Comparison of ENCODE assay signal across 8 cellular contexts in the genomic region with DNA sequence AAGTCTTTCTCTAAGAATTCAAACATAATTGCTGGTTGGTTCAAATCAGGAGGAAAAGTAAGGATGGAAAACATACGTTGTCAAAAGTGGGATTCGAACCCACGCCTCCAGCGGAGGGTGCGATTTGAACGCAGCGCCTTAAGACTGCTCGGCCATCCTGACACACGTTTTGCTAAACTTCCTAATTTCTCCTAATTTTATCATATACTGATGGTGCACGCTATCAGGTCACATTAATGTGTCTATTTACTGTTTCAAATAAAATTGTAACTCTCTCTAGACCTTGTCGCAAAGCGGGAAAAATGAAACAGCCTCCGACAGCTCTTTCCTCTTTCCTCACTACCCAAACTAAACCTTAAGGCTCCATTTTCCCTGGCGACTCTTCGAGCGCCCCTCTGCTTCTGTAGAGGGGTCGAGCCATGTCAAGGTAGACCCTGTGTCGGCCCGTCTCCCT. TPM values are rescaled to one million over a fixed set of nuclear protein-coding genes. Genes with fewer than 3 reads are reported as not detected.
DNase-seq lines count a peak whose midpoint lies in the region; ATAC-seq, FAIRE-seq and TF ChIP-seq lines count a peak whose summit lies in the region.
"Not testable (repeated sequence)": the region's sequence is repeated elsewhere in the genome, so short reads cannot be mapped to it uniquely, and the experiment has no call there.

No MANE protein-coding gene starts in this region.

- 0 out of 2 replicates have a peak overlapping the region, but pooled peaks have one; percentile 42 for H3K27ac ChIP-seq in GM23338 (ENCODE audit: low read depth)
- H3K27ac ChIP-seq in K562 (ENCODE audit: extremely low read depth, low read depth, low read length), result peak overlapping the region; percentile 75

- not testable (repeated sequence) for FAIRE-seq in K562 (lab: Jason Lieb, UNC)

- not testable (repeated sequence) for TF ChIP-seq POLR2A in K562 (conservative IDR thresholded peaks at IDR 0.05)

- H4K20me1 ChIP-seq in GM23338 (replicated peaks; ENCODE audit: insufficient read depth); K562 (replicated peaks; ENCODE audit: control insufficient read depth, insufficient read depth, low read length): not testable (repeated sequence)

- peak overlapping the region; percentile 84 for H3K27ac Mint-ChIP-seq in GM23338
- peak overlapping the region; percentile 98 for H3K27ac Mint-ChIP-seq in T-helper 17 cell
- peak overlapping the region; percentile 99 for H3K27ac Mint-ChIP-seq in stimulated activated effector memory CD8-positive, alpha-beta T cell treated with anti-CD3 and anti-CD28 coated beads, Interleukin-12 subunit alpha, Interleukin-12 subunit beta, amount 100 ng/mL, for 72 hours

- TF ChIP-seq RAD21 in K562 (CRISPR knock-in tag; conservative IDR thresholded peaks at IDR 0.05 in 1 of 2, IDR thresholded peaks at IDR 0.05 in 1 of 2), result peak; percentile 4 to 26; a peak in 2 of 4 replicates

- not testable (repeated sequence) for H3K27me3 ChIP-seq in GM23338 (ENCODE audit: insufficient read depth); K562 (ENCODE audit: control insufficient read depth in 2 of 2, insufficient read depth in 2 of 2, low read length in 2 of 2)

- not testable (repeated sequence) for H3K9me3 ChIP-seq in T-helper 17 cell (ENCODE audit: control insufficient read depth, low read length, poor library complexity, severe bottlenecking); K562 (replicated peaks; ENCODE audit: control insufficient read depth, insufficient read depth, low read depth, low read length); mucosa of descending colon

- CTCF ChIA-PET in K562 (lab: Yijun Ruan, JAX; ENCODE audit: low intra/inter-chr PET ratio), result not testable (repeated sequence)

- WGBS in K562 (ENCODE audit: insufficient coverage, low coverage, missing lambda C conversion rate), result 1% methylated on average over 17 of the region's 19 CpGs

- H3K4me3 ChIP-seq in GM23338, result peak overlapping the region; percentile 58
- peak overlapping the region; percentile 52 for H3K4me3 ChIP-seq in K562
- not testable (repeated sequence) for H3K4me3 ChIP-seq in mucosa of descending colon

- H3K9me1 ChIP-seq in K562 (ENCODE audit: control insufficient read depth, insufficient read depth, low read length), result not testable (repeated sequence)

- H3K4me3 Mint-ChIP-seq in GM23338, result peak overlapping the region; percentile 88
- H3K4me3 Mint-ChIP-seq in T-helper 17 cell, result peak overlapping the region; percentile 89
- peak overlapping the region; percentile 89 for H3K4me3 Mint-ChIP-seq in stimulated activated effector memory CD8-positive, alpha-beta T cell treated with anti-CD3 and anti-CD28 coated beads, Interleukin-12 subunit alpha, Interleukin-12 subunit beta, amount 100 ng/mL, for 72 hours

- not testable (repeated sequence) for TF ChIP-seq CTCF in GM23338 (conservative IDR thresholded peaks at IDR 0.05; ENCODE audit: low read depth in 2 of 2); K562 (IDR thresholded peaks at IDR 0.05 in 2 of 3, conservative IDR thresholded peaks at IDR 0.05 in 1 of 3; ENCODE audit: insufficient read depth in 2 of 3, low read depth in 1 of 3, low read length in 3 of 3); mucosa of descending colon (IDR thresholded peaks at IDR 0.05)

- H3K79me2 ChIP-seq in GM23338 (replicated peaks; ENCODE audit: insufficient read depth); K562 (ENCODE audit: control insufficient read depth, insufficient read depth, low read length): not testable (repeated sequence)

- not testable (repeated sequence) for H3K4me1 ChIP-seq in GM23338 (ENCODE audit: insufficient read depth); K562 (replicated peaks in 1 of 2; ENCODE audit: control insufficient read depth in 2 of 2, insufficient read depth in 2 of 2, low read length in 2 of 2); mucosa of descending colon (ENCODE audit: low read depth)

- not testable (repeated sequence) for H3K36me3 Mint-ChIP-seq in GM23338 (ENCODE audit: low read depth); T-helper 17 cell (ENCODE audit: low read depth)
- H3K36me3 Mint-ChIP-seq in stimulated activated effector memory CD8-positive, alpha-beta T cell treated with anti-CD3 and anti-CD28 coated beads, Interleukin-12 subunit alpha, Interleukin-12 subunit beta, amount 100 ng/mL, for 72 hours, result peaks cover 17% of the 10 kb centered on the region

- TSS peak; percentile 93 for BruUV-seq in K562 (replicated peaks; lab: Mats Ljungman, UMichigan)

- H3K9ac ChIP-seq in K562 (ENCODE audit: insufficient read depth in 1 of 2, low read depth in 2 of 2, low read length in 2 of 2), result peak overlapping the region; percentile 74 to 80

- H3K4me1 Mint-ChIP-seq in GM23338, result not testable (repeated sequence)
- peaks cover 14% of the 10 kb centered on the region for H3K4me1 Mint-ChIP-seq in T-helper 17 cell
- peaks cover 19% of the 10 kb centered on the region for H3K4me1 Mint-ChIP-seq in stimulated activated effector memory CD8-positive, alpha-beta T cell treated with anti-CD3 and anti-CD28 coated beads, Interleukin-12 subunit alpha, Interleukin-12 subunit beta, amount 100 ng/mL, for 72 hours

- H3F3A ChIP-seq in GM23338 (replicated peaks; ENCODE audit: low read depth), result not testable (repeated sequence)

- in situ Hi-C loops in K562 (cut with MboI), result not testable (repeated sequence)

- not testable (repeated sequence) for TF ChIP-seq EP300 in K562 (IDR thresholded peaks at IDR 0.05; ENCODE audit: low read length)

- peak; percentile 54 for DNase-seq in CD1c-positive myeloid dendritic cell (ENCODE audit: extremely low spot score)
- DNase-seq in GM23338 (ENCODE audit: low spot score), result peak; percentile 52
- peak in 2 of 3 experiments; percentile 33 to 46 for DNase-seq in NCI-H1417 (lab: John Stamatoyannopoulos, UW)
- not testable (repeated sequence) for DNase-seq in T-helper 17 cell; stimulated activated effector memory CD8-positive, alpha-beta T cell treated with anti-CD3 and anti-CD28 coated beads, Interleukin-12 subunit alpha, Interleukin-12 subunit beta, amount 100 ng/mL, for 72 hours (ENCODE audit: low spot score in 2 of 2)
- DNase-seq in K562 (ENCODE audit: extremely low read depth in 1 of 4, low spot score in 3 of 4), result peak; percentile 39 to 76 (median 46)
- DNase-seq in globus pallidus (ENCODE audit: low spot score), result peak; percentile 33
- DNase-seq in mucosa of descending colon, result peak in 1 of 3 donors; percentile 24

- H3K4me2 ChIP-seq in GM23338, result peak overlapping the region; percentile 73
- peak overlapping the region; percentile 83 for H3K4me2 ChIP-seq in K562 (ENCODE audit: insufficient read depth, low read length)

- H3K36me3 ChIP-seq in GM23338 (ENCODE audit: insufficient read depth); K562 (ENCODE audit: control insufficient read depth, insufficient read depth, low read length); mucosa of descending colon (ENCODE audit: low read depth): not testable (repeated sequence)

- not testable (repeated sequence) for H3K9me3 Mint-ChIP-seq in GM23338; stimulated activated effector memory CD8-positive, alpha-beta T cell treated with anti-CD3 and anti-CD28 coated beads, Interleukin-12 subunit alpha, Interleukin-12 subunit beta, amount 100 ng/mL, for 72 hours

- H2AFZ ChIP-seq in GM23338, result 0 out of 2 replicates have a peak overlapping the region, but pooled peaks have one; percentile 25
- H2AFZ ChIP-seq in K562 (ENCODE audit: low read depth, low read length), result peak overlapping the region; percentile 84

- POLR2A ChIA-PET in K562 (lab: Yijun Ruan, JAX), result interaction anchor here (1.5 kb wide), 1 partner anchor 10 kb away, joined by 11 read pairs; no protein-coding TSS in a partner anchor

- peaks cover 16% of the 10 kb centered on the region for H3K27me3 Mint-ChIP-seq in GM23338 (ENCODE audit: insufficient read depth, low read depth, poor library complexity)
- not testable (repeated sequence) for H3K27me3 Mint-ChIP-seq in T-helper 17 cell

- ATAC-seq in GM23338, result peak; percentile 5
- not testable (repeated sequence) for ATAC-seq in T-helper 17 cell; stimulated activated effector memory CD8-positive, alpha-beta T cell treated with anti-CD3 and anti-CD28 coated beads, Interleukin-12 subunit alpha, Interleukin-12 subunit beta, amount 100 ng/mL, for 72 hours
- ATAC-seq in K562, result peak; percentile 20
- ATAC-seq in mucosa of descending colon, result peak; percentile 33

- intact Hi-C loops in K562 (cut with micrococcal nuclease), result loop anchor here (5.0 kb wide), 1 partner anchor 35 kb away; no protein-coding TSS in a partner anchor
- intact Hi-C loops in mucosa of descending colon (cut with DNase I, micrococcal nuclease), result not testable (repeated sequence)

- not testable (repeated sequence) for H3K9me2 ChIP-seq in GM23338 (ENCODE audit: insufficient read depth)

RNA-seq across cellular contexts. Expression of a gene that starts 19.1 kb away (rescaled TPM):
- not detected in 2 replicates for total RNA-seq in GM23338 (2014; rRNA removed; shearing (Covaris generic))
- not detected in 2 replicates for polyA plus RNA-seq in GM23338 (2016; fragmentation: Nextera tagmentation; extraction: Ambion mirVana)
- under 1 TPM in 1 of 2 donors, not detected in 1; 0.37 TPM for total RNA-seq in T-helper 17 cell
- total RNA-seq in K562 (2011; cell fraction: chromatin; rRNA removed; ENCODE audit: low replicate concordance), result 1.4 and 2.2 TPM in 2 replicates
- total RNA-seq in K562 (2011; cell fraction: nucleolus; rRNA removed), result 1.3 and 2.0 TPM in 2 replicates
- total RNA-seq in K562 (2011; cell fraction: nucleoplasm; rRNA removed), result 2.4 and 2.8 TPM in 2 replicates
- total RNA-seq in K562 (2014; rRNA removed), result 0.08 and 0.18 TPM in 2 replicates
- 0.40 and 0.54 TPM in 2 replicates for total RNA-seq in K562 (2014; rRNA removed; fragmentation: Illumina TruSeq; extraction: Trizol)
- total RNA-seq in K562 (2015; rRNA removed; fragmentation: Illumina TruSeq; extraction: Trizol), result 0.19 and 0.36 TPM in 2 replicates
- 0.11 and 0.49 TPM in 2 replicates for total RNA-seq in K562 (2021)
- polyA plus RNA-seq in K562 (2011; rRNA removed), result 0.87 and 1.1 TPM in 2 replicates
- 0.18 and 0.25 TPM in 2 replicates for polyA plus RNA-seq in K562 (2011; cell fraction: cytosol; rRNA removed)
- 0.95 and 1.6 TPM in 2 replicates for polyA plus RNA-seq in K562 (2011; cell fraction: nucleus; rRNA removed)
- 0.55 and 1.00 TPM in 2 replicates for polyA plus RNA-seq in K562 (2012)
- polyA plus RNA-seq in K562 (2014; fragmentation: Illumina TruSeq; extraction: Trizol), result 0.27 and 0.35 TPM in 2 replicates
- under 1 TPM; 0.41 TPM for polyA plus RNA-seq in K562 (2014; fragmentation: Nextera tagmentation; extraction: Ambion mirVana)
- polyA plus RNA-seq in K562 (2014; rRNA removed), result 0.27 and 0.36 TPM in 2 replicates
- 1.1 and 1.4 TPM in 2 replicates for polyA minus RNA-seq in K562 (2011; rRNA and poly(A)+ RNA removed)
- not detected in 2 replicates for polyA minus RNA-seq in K562 (2011; cell fraction: cytosol; rRNA and poly(A)+ RNA removed)
- polyA minus RNA-seq in K562 (2011; cell fraction: nucleus; rRNA and poly(A)+ RNA removed), result 0.94 and 2.4 TPM in 2 replicates
- 1 to 10 TPM in 2 of 3 donors, not detected in 1; 1.5 to 1.7 TPM for total RNA-seq in mucosa of descending colon

RNA-seq across cellular contexts. Expression of a gene that starts 51.0 kb away (rescaled TPM):
- not detected in 2 replicates for total RNA-seq in GM23338 (2014; rRNA removed; shearing (Covaris generic))
- polyA plus RNA-seq in GM23338 (2016; fragmentation: Nextera tagmentation; extraction: Ambion mirVana) (not detected in 2 replicates), K562 (2011; rRNA removed) (4.0 and 14.5 TPM in 2 replicates), K562 (2014; fragmentation: Illumina TruSeq; extraction: Trizol) (3.9 and 4.1 TPM in 2 replicates), K562 (2014; fragmentation: Nextera tagmentation; extraction: Ambion mirVana) (1 to 10 TPM; 6.4 to 8.9 TPM), K562 (2014; rRNA removed) (3.3 and 4.1 TPM in 2 replicates)
- total RNA-seq in T-helper 17 cell (1 to 10 TPM; 2.6 to 2.9 TPM), K562 (2014; rRNA removed) (1.6 and 3.1 TPM in 2 replicates), K562 (2014; rRNA removed; fragmentation: Illumina TruSeq; extraction: Trizol) (3.1 and 3.3 TPM in 2 replicates), K562 (2015; rRNA removed; fragmentation: Illumina TruSeq; extraction: Trizol) (1.7 and 2.0 TPM in 2 replicates), K562 (2021) (2.4 and 3.1 TPM in 2 replicates), mucosa of descending colon (10 to 100 TPM in 2 of 3 donors, 1 to 10 TPM in 1; 5.1 to 18.7 (median 14.8) TPM)
- total RNA-seq in K562 (2011; cell fraction: chromatin; rRNA removed; ENCODE audit: low replicate concordance), result 6.8 and 7.4 TPM in 2 replicates
- 5.1 and 7.0 TPM in 2 replicates for total RNA-seq in K562 (2011; cell fraction: nucleolus; rRNA removed)
- total RNA-seq in K562 (2011; cell fraction: nucleoplasm; rRNA removed), result 7.6 and 9.9 TPM in 2 replicates
- polyA plus RNA-seq in K562 (2011; cell fraction: cytosol; rRNA removed), result 4.3 and 14.1 TPM in 2 replicates
- polyA plus RNA-seq in K562 (2011; cell fraction: nucleus; rRNA removed), result 10.8 and 35.5 TPM in 2 replicates
- polyA plus RNA-seq in K562 (2012), result 14.5 and 18.1 TPM in 2 replicates
- 3.1 and 8.7 TPM in 2 replicates for polyA minus RNA-seq in K562 (2011; rRNA and poly(A)+ RNA removed)
- 0.86 and 1.5 TPM in 2 replicates for polyA minus RNA-seq in K562 (2011; cell fraction: cytosol; rRNA and poly(A)+ RNA removed)
- 2.6 and 9.2 TPM in 2 replicates for polyA minus RNA-seq in K562 (2011; cell fraction: nucleus; rRNA and poly(A)+ RNA removed)
